9 cellular contexts compared by ENCODE assay signal in the genomic region with DNA sequence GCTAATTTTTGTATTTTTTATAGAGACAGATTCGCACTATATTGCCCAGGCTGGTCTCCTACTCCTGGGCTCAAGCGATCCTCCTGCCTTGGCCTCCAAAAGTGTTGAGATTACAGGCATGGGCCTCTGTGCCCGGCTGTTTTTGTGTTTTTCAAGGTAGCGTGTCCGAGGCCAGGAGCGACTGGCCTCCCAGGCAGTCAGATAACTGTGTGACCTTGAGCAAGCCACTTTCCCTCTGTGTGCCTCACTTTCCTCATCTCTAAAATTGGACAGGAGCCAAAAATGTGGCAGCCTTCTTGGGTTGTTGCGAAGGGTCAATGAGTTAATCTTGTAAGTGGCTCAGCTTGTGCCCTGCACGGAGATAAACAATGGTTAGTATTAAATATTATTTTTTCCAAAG. TPM values are rescaled to one million over a fixed set of nuclear protein-coding genes. Genes with fewer than 3 reads are reported as not detected.
DNase-seq lines count a peak whose midpoint lies in the region; ATAC-seq and TF ChIP-seq lines count a peak whose summit lies in the region.
"Had no signal": no experiment of that assay in that cellular context is flagged by ENCODE, and none has a peak within 500 bp of the region (broad histone marks: within the 10 kb centered on the region; RNA-seq: fewer than 3 reads in every experiment).

No MANE protein-coding gene starts in this region.

- H4K20me1 ChIP-seq in HCT116 (ENCODE audit: insufficient read depth): no peaks in the 10 kb centered on the region; the same call in 1 of the 2 replicates

- H3K9me3 ChIP-seq in AG04450 (ENCODE audit: control insufficient read depth, insufficient read depth, low read length) (no peaks in the 10 kb centered on the region), HCT116 (ENCODE audit: control insufficient read depth in 1 of 2, insufficient read depth in 1 of 2, low read depth in 1 of 2, low read length in 2 of 2) (no peaks in the 10 kb centered on the region)

- H3K9ac ChIP-seq in HCT116 (ENCODE audit: low read length): no peak overlapping the region

- no peak for TF ChIP-seq POLR2A in HCT116 (IDR thresholded peaks at IDR 0.05; ENCODE audit: borderline replicate concordance, extremely low read depth, insufficient read depth, insufficient read length)

- peaks cover 72% of the 10 kb centered on the region for H3K79me2 ChIP-seq in HCT116 (ENCODE audit: insufficient read depth, low read length)

- H3K36me3 ChIP-seq in HCT116 (ENCODE audit: control insufficient read depth in 1 of 2, insufficient read depth in 2 of 2, low read length in 2 of 2): no peaks in the 10 kb centered on the region

- H3K9me2 ChIP-seq in HCT116 (ENCODE audit: insufficient read depth): no peaks in the 10 kb centered on the region

- H3K36me3 Mint-ChIP-seq in activated naive CD8-positive, alpha-beta T cell: peaks cover 9% of the 10 kb centered on the region
- H3K36me3 Mint-ChIP-seq in nephron progenitor cell (ENCODE audit: low read depth): peaks cover 14% of the 10 kb centered on the region

- no peaks in the 10 kb centered on the region for H3K9me3 Mint-ChIP-seq in activated naive CD8-positive, alpha-beta T cell (ENCODE audit: low read depth)
- no peaks in the 10 kb centered on the region for H3K9me3 Mint-ChIP-seq in nephron progenitor cell

- no peak overlapping the region for H2AFZ ChIP-seq in HCT116 (ENCODE audit: low read depth, low read length, poor library complexity, severe bottlenecking)

- H3K27ac ChIP-seq in AG04450 (ENCODE audit: low read depth, low read length) (no peak overlapping the region), HCT116 (ENCODE audit: low read depth, low read length) (no peak overlapping the region; the same call in 1 of the 2 replicates)

- no peak for TF ChIP-seq RAD21 in HCT116 (IDR thresholded peaks at IDR 0.05; ENCODE audit: low read depth)

- peaks cover 55% of the 10 kb centered on the region for H3K4me1 Mint-ChIP-seq in activated naive CD8-positive, alpha-beta T cell (ENCODE audit: low read depth)
- peaks cover 30% of the 10 kb centered on the region for H3K4me1 Mint-ChIP-seq in nephron progenitor cell

- peak overlapping the region; percentile 97 for H3K4me3 ChIP-seq in AG04450 (ENCODE audit: low read depth, low read length)
- no peak overlapping the region for H3K4me3 ChIP-seq in HCT116 (replicated peaks in 1 of 2; ENCODE audit: low read depth in 1 of 2, low read length in 2 of 2)

- no peaks in the 10 kb centered on the region for H3K27me3 Mint-ChIP-seq in activated naive CD8-positive, alpha-beta T cell
- H3K27me3 Mint-ChIP-seq in nephron progenitor cell (ENCODE audit: low read depth, poor library complexity): peaks cover 15% of the 10 kb centered on the region

- H3K27ac Mint-ChIP-seq in activated naive CD8-positive, alpha-beta T cell: peak overlapping the region; percentile 100
- no peak overlapping the region for H3K27ac Mint-ChIP-seq in nephron progenitor cell

- no peak for ATAC-seq in HCT116
- ATAC-seq in HG03565 (IDR thresholded peaks at IDR 0.05; ENCODE audit: unreplicated experiment): no peak
- ATAC-seq in GM21737 (IDR thresholded peaks at IDR 0.05; ENCODE audit: unreplicated experiment): no peak
- no peak for ATAC-seq in HG02588 (IDR thresholded peaks at IDR 0.05; ENCODE audit: unreplicated experiment)

- peak overlapping the region; percentile 99 for H3K4me3 Mint-ChIP-seq in activated naive CD8-positive, alpha-beta T cell
- peak overlapping the region; percentile 97 for H3K4me3 Mint-ChIP-seq in nephron progenitor cell

- BruUV-seq in HCT116 (replicated peaks; lab: Mats Ljungman, UMichigan): no TSS peak

- DNase-seq in AG04450 (ENCODE audit: low read depth, low spot score): no peak
- DNase-seq in HCT116 (ENCODE audit: low read depth, low spot score): no peak
- no peak for DNase-seq in nephron progenitor cell
- no peak for DNase-seq in AG20443 (ENCODE audit: low spot score)
- DNase-seq: NCI-H345 had no signal

- CTCF ChIA-PET in AG04450 (lab: Charles Lee) (no interaction called here), HCT116 (lab: Charles Lee) (no interaction called here)

- POLR2A ChIA-PET in AG04450 (lab: Yijun Ruan, JAX) (interaction anchor here (1.0 kb wide), 1 partner anchor 47 kb away, joined by 3 read pairs; no protein-coding TSS in a partner anchor), HCT116 (lab: Charles Lee) (interaction anchor here (0.8 kb wide), 1 partner anchor 52 kb away, joined by 3 read pairs; no protein-coding TSS in a partner anchor)

- H3K27me3 ChIP-seq in AG04450 (ENCODE audit: control insufficient read depth, insufficient read depth, low read length) (no peaks in the 10 kb centered on the region), HCT116 (ENCODE audit: insufficient read depth, low read length) (no peaks in the 10 kb centered on the region)

- intact Hi-C loops in HCT116 (cut with micrococcal nuclease): loop anchor here (2.0 kb wide), 1 partner anchor 71 kb away; no protein-coding TSS in a partner anchor

- RAD21 ChIA-PET in HCT116 (lab: Charles Lee; ENCODE audit: low non-redundant PET in 1 of 2, low total read pairs in 2 of 2, uncharacterized antibody in 2 of 2, unreplicated experiment in 2 of 2): no interaction called here

- H3K4me1 ChIP-seq in HCT116 (ENCODE audit: control insufficient read depth in 1 of 2, insufficient read depth in 2 of 2, low read length in 2 of 2): peaks cover 22 to 37% of the 10 kb centered on the region in 2 experiments

- TF ChIP-seq CTCF in AG04450 (IDR thresholded peaks at IDR 0.05; ENCODE audit: low read depth, low read length) (no peak), HCT116 (IDR thresholded peaks at IDR 0.05 in 2 of 3, conservative IDR thresholded peaks at IDR 0.05 in 1 of 3; ENCODE audit: borderline replicate concordance in 1 of 3, insufficient read depth in 1 of 3, low read depth in 2 of 3, low read length in 2 of 3) (no peak), nephron progenitor cell (IDR thresholded peaks at IDR 0.05) (no peak)

- peak overlapping the region; percentile 85; the same call in 1 of the 2 replicates for H3K4me2 ChIP-seq in HCT116 (ENCODE audit: low read length)

TF ChIP-seq in HCT116, 20 proteins besides CTCF, POLR2A, EP300 and RAD21:
- TF ChIP-seq JUND (IDR thresholded peaks at IDR 0.05) (no peak), ELF1 (IDR thresholded peaks at IDR 0.05; ENCODE audit: borderline replicate concordance, low read depth) (no peak), CBX3 (IDR thresholded peaks at IDR 0.05; ENCODE audit: low read depth) (no peak), EGR1 (IDR thresholded peaks at IDR 0.05; ENCODE audit: low read depth) (no peak), YY1 (IDR thresholded peaks at IDR 0.05; ENCODE audit: extremely low read depth, insufficient replicate concordance, low read depth, low read length) (no peak), FOSL1 (IDR thresholded peaks at IDR 0.05; ENCODE audit: low read depth) (no peak), ZFX (IDR thresholded peaks at IDR 0.05) (no peak), EZH2 (IDR thresholded peaks at IDR 0.05) (no peak), SIN3A (IDR thresholded peaks at IDR 0.05; ENCODE audit: low read depth) (no peak), SP1 (IDR thresholded peaks at IDR 0.05; ENCODE audit: low read depth) (no peak), POLR2AphosphoS5 (IDR thresholded peaks at IDR 0.05; ENCODE audit: low read depth, low read length) (no peak)
- TF ChIP-seq, protein P1, sequence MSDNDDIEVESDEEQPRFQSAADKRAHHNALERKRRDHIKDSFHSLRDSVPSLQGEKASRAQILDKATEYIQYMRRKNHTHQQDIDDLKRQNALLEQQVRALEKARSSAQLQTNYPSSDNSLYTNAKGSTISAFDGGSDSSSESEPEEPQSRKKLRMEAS (IDR thresholded peaks at IDR 0.05): no peak

RNA-seq across cellular contexts. Expression of a gene that starts 2.4 kb away (rescaled TPM):
- 69.7 and 102 TPM in 2 replicates for polyA plus RNA-seq in AG04450 (2011; rRNA removed)
- polyA minus RNA-seq in AG04450 (2011; rRNA and poly(A)+ RNA removed): 290 and 395 TPM in 2 replicates
- total RNA-seq in HCT116 (2021; ENCODE audit: unreplicated experiment): 61.9 TPM
- polyA plus RNA-seq in HCT116 (2012): 47.3 and 48.1 TPM in 2 replicates
